Comparison of ENCODE assay signal across 8 cellular contexts in the genomic region with DNA sequence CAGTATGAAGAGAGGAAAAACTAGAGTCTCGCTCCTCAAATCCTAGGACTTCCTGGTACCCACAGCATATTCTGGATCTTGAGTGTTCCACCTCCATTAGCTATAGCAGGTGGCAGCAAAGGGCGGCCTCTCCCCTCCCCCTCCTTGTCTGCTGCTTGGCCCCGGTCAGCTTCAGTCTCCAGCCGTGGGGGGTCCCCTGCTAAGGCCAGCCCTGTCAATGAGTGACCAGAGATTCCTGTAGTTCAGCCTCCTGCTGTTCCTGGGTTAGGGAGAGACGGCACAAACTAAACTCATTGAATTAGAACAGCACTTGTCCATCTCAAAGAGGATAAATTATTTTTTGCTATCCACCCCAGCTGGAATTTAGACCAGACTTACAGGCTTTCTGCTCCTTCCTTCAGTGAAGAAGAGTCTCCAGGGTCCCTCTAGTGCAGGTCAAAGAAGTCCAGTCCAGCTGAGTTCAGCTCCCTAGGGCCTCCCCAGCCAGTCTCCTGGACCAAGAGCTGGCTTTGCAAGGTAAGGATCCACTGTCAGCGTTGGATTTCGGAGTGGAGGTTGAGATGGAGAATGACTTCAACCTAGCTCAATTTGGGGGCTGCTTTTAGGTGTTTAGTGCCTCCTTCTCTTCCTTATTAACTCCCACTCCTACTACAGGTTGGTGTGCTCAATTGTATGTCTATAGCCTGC. TPM values are rescaled to one million over a fixed set of nuclear protein-coding genes. Genes with fewer than 3 reads are reported as not detected.
A peak's percentile ranks its signal among the peaks of the same experiment; 100 is the strongest.
DNase-seq lines count a peak whose midpoint lies in the region; ATAC-seq and TF ChIP-seq lines count a peak whose summit lies in the region.

No MANE protein-coding gene starts in this region.

- peak overlapping the region; percentile 79 for H3K4me3 Mint-ChIP-seq in Caco-2 (ENCODE audit: unreplicated experiment)

- peaks cover 2% of the 10 kb centered on the region; the same call in 1 of the 2 replicates for H3K36me3 ChIP-seq in Caco-2 (ENCODE audit: control insufficient read depth, insufficient read depth, low read length)
- H3K36me3 ChIP-seq in gastrocnemius medialis = peaks cover 0 to 11% of the 10 kb centered on the region in 2 donors

- DNase-seq in Caco-2 (peak in 1 of 2 experiments; percentile 52), inferior parietal cortex (ENCODE audit: extremely low spot score) (peak; percentile 22), gastrocnemius medialis (no peak), middle frontal gyrus (ENCODE audit: extremely low spot score, low spot score) (no peak), NCI-H1105 treated with DMSO at 0.1 percent for 48 hours (lab: John Stamatoyannopoulos, UW) (no peak), NCI-H1048 (lab: John Stamatoyannopoulos, UW) (no peak)
- DNase-seq in activated CD4-positive, alpha-beta T cell treated with anti-CD3 and anti-CD28 coated beads, Interleukin-2, amount 50 U/mL, for 1 hour = no peak

- H3K27me3 Mint-ChIP-seq in Caco-2 (ENCODE audit: insufficient read depth, unreplicated experiment) = no peaks in the 10 kb centered on the region

- H3K27ac ChIP-seq in angular gyrus (ENCODE audit: low read depth, low read length) = peak overlapping the region; percentile 97
- peak overlapping the region; percentile 64 to 91 (median 81) for H3K27ac ChIP-seq in gastrocnemius medialis

- BruUV-seq in Caco-2 (replicated peaks; lab: Mats Ljungman, UMichigan) = no TSS peak

- intact Hi-C loops in Caco-2 (cut with micrococcal nuclease; ENCODE audit: unreplicated experiment) = no loop called here
- intact Hi-C loops in gastrocnemius medialis (cut with DNase I; ENCODE audit: low total_unique reads) = no loop called here

- TF ChIP-seq CTCF in Caco-2 (IDR thresholded peaks at IDR 0.05; ENCODE audit: insufficient read depth in 1 of 2, low read depth in 1 of 2, low read length in 1 of 2, severe bottlenecking in 1 of 2, unreplicated experiment in 1 of 2) (no peak), gastrocnemius medialis (IDR thresholded peaks at IDR 0.05 in 4 of 5, conservative IDR thresholded peaks at IDR 0.05 in 1 of 5) (no peak)

- H3K27me3 ChIP-seq in Caco-2 (replicated peaks; ENCODE audit: control insufficient read depth, insufficient read depth, low read length) (no peaks in the 10 kb centered on the region), gastrocnemius medialis (no peaks in the 10 kb centered on the region)

- CTCF ChIA-PET in Caco-2 (lab: Charles Lee) = interaction anchor here (1.0 to 6.7 kb wide), 5 partner anchors 12 to 118 kb away, joined by 3 to 38 read pairs (median 4); no protein-coding TSS in a partner anchor

- ATAC-seq in gastrocnemius medialis = no peak

- H3K4me1 ChIP-seq in Caco-2 = peaks cover 18% of the 10 kb centered on the region
- H3K4me1 ChIP-seq in gastrocnemius medialis = peaks cover 7 to 15% of the 10 kb centered on the region in 2 donors

- in situ Hi-C loops in gastrocnemius medialis (cut with MboI; ENCODE audit: low sequenced_read_pairs in 4 of 4) = no loop called here

- H3K9me3 ChIP-seq in Caco-2 (no peaks in the 10 kb centered on the region), gastrocnemius medialis (no peaks in the 10 kb centered on the region)

- H3K4me3 ChIP-seq in Caco-2 (ENCODE audit: low read depth, low read length) = no peak overlapping the region
- peak overlapping the region in 2 of 4 donors; percentile 23 to 74 for H3K4me3 ChIP-seq in gastrocnemius medialis

- no peak overlapping the region for H3K27ac Mint-ChIP-seq in Caco-2 (ENCODE audit: unreplicated experiment)

- peaks cover 32% of the 10 kb centered on the region for H3K4me1 Mint-ChIP-seq in Caco-2 (ENCODE audit: low read depth, unreplicated experiment)

- H3K36me3 Mint-ChIP-seq in Caco-2 (ENCODE audit: insufficient read depth, unreplicated experiment) = peaks cover 40% of the 10 kb centered on the region

- TF ChIP-seq POLR2A in gastrocnemius medialis (IDR thresholded peaks at IDR 0.05) = no peak

- no peaks in the 10 kb centered on the region for H3K9me3 Mint-ChIP-seq in Caco-2 (ENCODE audit: unreplicated experiment)

- POLR2A ChIA-PET in Caco-2 (lab: Charles Lee) = interaction anchor here (3.0 kb wide), 1 partner anchor 15 kb away, joined by 13 read pairs; no protein-coding TSS in a partner anchor

RNA-seq across cellular contexts. Expression of a gene that starts 1.1 kb away (rescaled TPM):
- total RNA-seq in Caco-2 (2022) = 72.1 and 73.6 TPM in 2 replicates
- 10 to 100 TPM; 16.5 to 35.7 (median 22.7) TPM for total RNA-seq in gastrocnemius medialis

RNA-seq across cellular contexts. Expression of a gene that starts 34.1 kb away (rescaled TPM):
- total RNA-seq in Caco-2 (2022) (313 and 330 TPM in 2 replicates), gastrocnemius medialis (10 to 100 TPM; 48.7 to 78.7 (median 65.4) TPM)

RNA-seq across cellular contexts. Expression of a gene that starts 40.6 kb away (rescaled TPM):
- total RNA-seq in Caco-2 (2022) = 26.8 and 30.6 TPM in 2 replicates
- 10 to 100 TPM; 14.1 to 25.1 (median 15.4) TPM for total RNA-seq in gastrocnemius medialis
